In the genomic region with DNA sequence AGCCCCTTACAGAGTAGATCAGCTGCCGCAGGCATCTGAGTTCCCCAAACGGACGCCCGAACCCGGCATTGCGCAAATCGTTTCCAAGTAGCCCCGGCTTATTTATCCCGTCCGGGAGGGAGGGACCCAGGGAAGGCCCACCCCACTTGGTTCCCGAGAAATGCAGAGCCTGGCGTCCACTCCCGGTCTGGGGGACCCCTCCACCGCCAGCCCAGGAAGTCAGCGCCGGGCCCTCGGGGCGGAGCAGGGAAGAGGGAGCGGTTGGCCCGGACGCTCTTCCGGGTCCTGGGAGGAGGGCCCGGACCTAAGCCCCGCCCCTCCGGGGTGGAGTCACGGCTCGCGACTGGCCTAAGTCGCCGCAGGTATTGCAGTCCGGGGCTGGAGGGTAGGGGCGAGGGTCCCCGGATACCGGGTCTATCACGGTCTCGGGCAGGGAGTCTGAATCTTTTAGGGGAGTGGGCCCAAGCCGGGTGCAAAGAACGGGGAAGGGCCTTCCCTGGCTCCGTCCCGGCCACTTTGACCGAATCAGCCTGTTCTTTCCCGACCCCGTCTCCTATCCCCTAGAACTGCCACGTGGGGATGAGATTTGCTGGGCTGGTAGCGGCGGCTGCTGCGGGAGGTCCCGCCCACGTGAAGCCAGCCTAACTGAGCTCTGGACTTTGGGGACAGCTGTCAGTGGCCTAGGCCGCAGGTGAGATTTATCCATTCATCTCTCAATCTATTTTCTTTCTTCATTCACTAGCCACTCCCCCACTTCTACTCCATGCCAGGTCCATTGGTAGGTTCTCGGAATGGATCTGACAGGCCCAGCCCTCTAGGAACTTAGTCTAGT, we compare ENCODE assay signal across 8 cellular contexts. TPM values are rescaled to one million over a fixed set of nuclear protein-coding genes. Genes with fewer than 3 reads are reported as not detected.
DNase-seq lines count a peak whose midpoint lies in the region; ATAC-seq and TF ChIP-seq lines count a peak whose summit lies in the region.

Gene RABEPK (plus strand): TSS at position 327 of the 832 bp plus-strand sequence. CDS start 2,472 bp downstream, outside the sequence.

- H3K4me3 ChIP-seq in right cardiac atrium (ENCODE audit: low read length) (peak within 1 kb of the TSS; percentile 79), vagina (peak within 1 kb of the TSS; percentile 77 to 84)

- no peak for TF ChIP-seq CTCF in vagina (IDR thresholded peaks at IDR 0.05)

- ATAC-seq in HG02884 (IDR thresholded peaks at IDR 0.05; ENCODE audit: unreplicated experiment) = peak; percentile 96
- peak; percentile 99 for ATAC-seq in right cardiac atrium

- no peaks in the 10 kb centered on the region for H3K36me3 ChIP-seq in vagina

- peak; percentile 85 for TF ChIP-seq POLR2A in GM15510 (IDR thresholded peaks at IDR 0.05; ENCODE audit: borderline replicate concordance, extremely low read depth, insufficient read length)
- TF ChIP-seq POLR2A in vagina (IDR thresholded peaks at IDR 0.05) = peak in 1 of 2 donors; percentile 47

- peak; percentile 82 for DNase-seq in NCI-H1694 (lab: John Stamatoyannopoulos, UW)
- DNase-seq in T-helper 2 cell = peak; percentile 81 to 90 (median 84)
- peak; percentile 41 to 94 (median 83) for DNase-seq in anterior cingulate cortex (lab: John Stamatoyannopoulos, UW)
- DNase-seq in right cardiac atrium = peak; percentile 96 to 98 (median 98)
- DNase-seq in putamen (ENCODE audit: low spot score) = peak; percentile 93
- peak; percentile 96 for DNase-seq in vagina (ENCODE audit: extremely low spot score in 2 of 2)

- under 1% methylated on average over 51 of the region's 51 CpGs for WGBS in right cardiac atrium

- no peaks in the 10 kb centered on the region for H3K9me3 ChIP-seq in right cardiac atrium (ENCODE audit: control insufficient read depth, low read length)
- no peaks in the 10 kb centered on the region for H3K9me3 ChIP-seq in vagina

- H3K27me3 ChIP-seq in right cardiac atrium (ENCODE audit: control insufficient read depth, insufficient read depth) (no peaks in the 10 kb centered on the region), vagina (no peaks in the 10 kb centered on the region)

- H3K4me1 ChIP-seq in right cardiac atrium (ENCODE audit: control insufficient read depth, insufficient read depth, low read length) (no peaks in the 10 kb centered on the region), vagina (peaks cover 10% of the 10 kb centered on the region)

- intact Hi-C loops in right cardiac atrium (cut with DNase I) = no loop called here
- intact Hi-C loops in vagina (cut with DNase I) = no loop called here

- H3K27ac ChIP-seq in right cardiac atrium (ENCODE audit: low read length) = peak within 1 kb of the TSS; percentile 89
- H3K27ac ChIP-seq in vagina = peak within 1 kb of the TSS; percentile 77

RNA-seq across cellular contexts. Expression of gene RABEPK, which starts in this region (rescaled TPM):
- total RNA-seq in right cardiac atrium (10 to 100 TPM in 3 of 4 donors, 1 to 10 TPM in 1; 8.8 to 12.7 (median 11.4) TPM), vagina (14.7 TPM)
- polyA plus RNA-seq in right cardiac atrium = 12.0 TPM

Comparison
In these comparisons a context has a peak if more than half of its experiments do, and no peak if none do; other contexts are left out.
1. Peak in every context shown above with its lines: DNase-seq, ATAC-seq, H3K4me3 ChIP-seq and H3K27ac ChIP-seq.